16 cellular contexts compared by ENCODE assay signal in the genomic region with DNA sequence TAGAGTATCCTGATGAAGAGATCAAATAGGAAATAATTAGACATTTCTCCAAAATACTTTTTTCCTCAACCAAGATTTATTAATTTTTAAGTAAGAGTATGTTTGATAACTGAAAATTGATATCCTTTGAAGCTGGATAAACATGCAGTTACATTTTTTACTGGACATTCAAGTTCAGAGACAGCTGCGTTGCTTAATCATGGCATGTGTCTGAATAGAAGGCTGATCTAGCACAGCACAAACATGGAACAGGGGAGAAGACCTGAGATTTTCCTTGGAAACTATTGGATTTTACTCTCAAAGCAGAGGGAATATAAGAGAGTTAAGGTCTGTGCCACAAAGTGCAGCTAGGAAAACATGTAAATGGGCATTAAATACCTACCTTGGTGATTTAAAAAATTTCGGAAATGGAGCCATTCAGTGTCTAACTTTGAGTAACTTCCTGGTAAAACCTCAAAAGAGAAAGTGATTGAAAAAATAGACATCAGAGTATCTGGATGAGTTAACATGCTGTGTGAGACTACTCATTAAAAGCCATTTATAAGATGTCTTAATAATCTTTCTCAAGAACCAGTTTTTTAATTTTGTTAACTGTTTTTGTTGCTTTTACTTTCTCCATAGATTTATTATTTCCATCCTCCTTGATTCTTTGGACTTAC. TPM values are rescaled to one million over a fixed set of nuclear protein-coding genes. Genes with fewer than 3 reads are reported as not detected.
A peak's percentile ranks its signal among the peaks of the same experiment; 100 is the strongest.
DNase-seq lines count a peak whose midpoint lies in the region; ATAC-seq, FAIRE-seq and TF ChIP-seq lines count a peak whose summit lies in the region.
"Had no signal": no experiment of that assay in that cellular context is flagged by ENCODE, and none has a peak within 500 bp of the region (broad histone marks: within the 10 kb centered on the region; RNA-seq: fewer than 3 reads in every experiment).

No MANE protein-coding gene starts in this region.

- no peaks in the 10 kb centered on the region for H3K36me3 ChIP-seq in breast epithelium
- peaks cover 2 to 13% (median 7%) of the 10 kb centered on the region in 5 donors for H3K36me3 ChIP-seq in subcutaneous abdominal adipose tissue (ENCODE audit: control insufficient read depth in 5 of 5, insufficient read depth in 5 of 5, low read length in 5 of 5)
- H3K36me3 ChIP-seq: neural progenitor cell had no signal

- H3K36me3 Mint-ChIP-seq in MCF 10A (ENCODE audit: insufficient read depth, unreplicated experiment) = peaks cover 66% of the 10 kb centered on the region
- no peaks in the 10 kb centered on the region for H3K36me3 Mint-ChIP-seq in effector memory CD8-positive, alpha-beta T cell (ENCODE audit: insufficient read depth)
- H3K36me3 Mint-ChIP-seq: neural progenitor cell, T-cell had no signal

- peaks cover 24% of the 10 kb centered on the region for H3K4me1 Mint-ChIP-seq in MCF 10A (ENCODE audit: insufficient read depth, unreplicated experiment)
- peaks cover 14 to 16% of the 10 kb centered on the region in 2 donors for H3K4me1 Mint-ChIP-seq in effector memory CD8-positive, alpha-beta T cell (ENCODE audit: low read depth in 2 of 2)

- ATAC-seq in effector memory CD8-positive, alpha-beta T cell (replicated peaks) = peak; percentile 50
- ATAC-seq: left colon had no signal

- no peaks in the 10 kb centered on the region for H3K4me1 ChIP-seq in breast epithelium
- H3K4me1 ChIP-seq in subcutaneous abdominal adipose tissue (ENCODE audit: control insufficient read depth in 5 of 5, insufficient read depth in 5 of 5, low read length in 5 of 5) = peaks cover 3 to 36% (median 28%) of the 10 kb centered on the region in 5 donors
- H3K4me1 ChIP-seq: neural progenitor cell had no signal

- POLR2A ChIA-PET in MCF 10A (lab: Yijun Ruan, JAX) = interaction anchor here (0.6 to 4.3 kb wide), 11 partner anchors 8 to 262 kb away, joined by 3 to 21 read pairs (median 5); partner anchors contain the start of gene CRIM1

- H3K27me3 ChIP-seq in breast epithelium (no peaks in the 10 kb centered on the region), subcutaneous abdominal adipose tissue (ENCODE audit: control insufficient read depth in 5 of 5, insufficient read depth in 4 of 5, low read length in 5 of 5) (no peaks in the 10 kb centered on the region)
- H3K27me3 ChIP-seq: neural progenitor cell had no signal

- no peak for TF ChIP-seq POLR2A in breast epithelium (IDR thresholded peaks at IDR 0.05)

- no peak overlapping the region for H3K9ac ChIP-seq in subcutaneous abdominal adipose tissue (ENCODE audit: low read length in 5 of 5)
- H3K9ac ChIP-seq: neural progenitor cell had no signal

- no peaks in the 10 kb centered on the region for H3K27me3 Mint-ChIP-seq in MCF 10A (ENCODE audit: insufficient read depth, unreplicated experiment)
- no peaks in the 10 kb centered on the region for H3K27me3 Mint-ChIP-seq in effector memory CD8-positive, alpha-beta T cell
- H3K27me3 Mint-ChIP-seq: T-cell had no signal

- peak overlapping the region; percentile 82 for H3K27ac Mint-ChIP-seq in MCF 10A (ENCODE audit: low read depth, unreplicated experiment)
- H3K27ac Mint-ChIP-seq in effector memory CD8-positive, alpha-beta T cell = no peak overlapping the region
- H3K27ac Mint-ChIP-seq: neural progenitor cell, T-cell had no signal

- no peak overlapping the region for H3K4me3 ChIP-seq in breast epithelium
- no peak overlapping the region for H3K4me3 ChIP-seq in subcutaneous abdominal adipose tissue (ENCODE audit: low read depth in 1 of 5, low read length in 5 of 5)
- H3K4me3 ChIP-seq: neural progenitor cell had no signal

- H3K9me3 Mint-ChIP-seq in MCF 10A (ENCODE audit: unreplicated experiment) = no peaks in the 10 kb centered on the region
- H3K9me3 Mint-ChIP-seq in effector memory CD8-positive, alpha-beta T cell = no peaks in the 10 kb centered on the region
- H3K9me3 Mint-ChIP-seq: neural progenitor cell, T-cell had no signal

- no peak for DNase-seq in MCF 10A (ENCODE audit: unreplicated experiment)
- no peak for DNase-seq in breast epithelium (ENCODE audit: low spot score in 2 of 2)
- no peak for DNase-seq in HTR-8/SVneo (ENCODE audit: insufficient read length, low spot score)
- no peak for DNase-seq in effector memory CD8-positive, alpha-beta T cell
- no peak for DNase-seq in NK-92 (lab: John Stamatoyannopoulos, UW; ENCODE audit: unreplicated experiment)
- DNase-seq in NCI-H446 (lab: John Stamatoyannopoulos, UW) = no peak
- DNase-seq in COLO829 (ENCODE audit: low spot score) = no peak
- DNase-seq: activated CD4-positive, alpha-beta T cell treated with anti-CD3 and anti-CD28 coated beads, Interleukin-2, amount 50 U/mL, for 48 hours; KBM-7; left colon; NCI-H1694; NCI-H748 treated with DMSO at 0.1 percent for 48 hours; small intestine; T-cell had no signal

- CTCF ChIA-PET in MCF 10A (lab: Yijun Ruan, JAX) = interaction anchor here (2.1 to 2.5 kb wide), 2 partner anchors 11 to 35 kb away, joined by 8 to 9 read pairs; no protein-coding TSS in a partner anchor

- H3K9me3 ChIP-seq in breast epithelium (no peaks in the 10 kb centered on the region), subcutaneous abdominal adipose tissue (ENCODE audit: control insufficient read depth in 5 of 5, low read length in 5 of 5) (no peaks in the 10 kb centered on the region)

- no TSS peak for BruUV-seq in MCF 10A (replicated peaks; lab: Mats Ljungman, UMichigan)

- no peak overlapping the region for H3K27ac ChIP-seq in breast epithelium
- H3K27ac ChIP-seq in subcutaneous abdominal adipose tissue (ENCODE audit: low read depth, low read length) = peak overlapping the region; percentile 31
- H3K27ac ChIP-seq: neural progenitor cell had no signal

- no peak for TF ChIP-seq CTCF in MCF 10A (IDR thresholded peaks at IDR 0.05; ENCODE audit: unreplicated experiment)
- TF ChIP-seq CTCF in breast epithelium (IDR thresholded peaks at IDR 0.05) = no peak

- intact Hi-C loops in MCF 10A (cut with micrococcal nuclease) (no loop called here), breast epithelium (cut with DNase I; ENCODE audit: low total_unique reads) (no loop called here)

- peak; percentile 28 for FAIRE-seq in HTR-8/SVneo (lab: Jason Lieb, UNC)
- FAIRE-seq: small intestine had no signal

- peak overlapping the region; percentile 12 for H3K4me3 Mint-ChIP-seq in MCF 10A (ENCODE audit: unreplicated experiment)
- H3K4me3 Mint-ChIP-seq in effector memory CD8-positive, alpha-beta T cell = peak overlapping the region in 1 of 2 donors; percentile 11
- H3K4me3 Mint-ChIP-seq: neural progenitor cell, T-cell had no signal

RNA-seq across cellular contexts. Expression of gene CRIM1, which starts 31.8 kb away (rescaled TPM):
- total RNA-seq in MCF 10A (2022) = 119 and 185 TPM in 2 replicates
- total RNA-seq in breast epithelium = 100 to 1,000 TPM; 166 to 187 (median 178) TPM
